In the genomic region with DNA sequence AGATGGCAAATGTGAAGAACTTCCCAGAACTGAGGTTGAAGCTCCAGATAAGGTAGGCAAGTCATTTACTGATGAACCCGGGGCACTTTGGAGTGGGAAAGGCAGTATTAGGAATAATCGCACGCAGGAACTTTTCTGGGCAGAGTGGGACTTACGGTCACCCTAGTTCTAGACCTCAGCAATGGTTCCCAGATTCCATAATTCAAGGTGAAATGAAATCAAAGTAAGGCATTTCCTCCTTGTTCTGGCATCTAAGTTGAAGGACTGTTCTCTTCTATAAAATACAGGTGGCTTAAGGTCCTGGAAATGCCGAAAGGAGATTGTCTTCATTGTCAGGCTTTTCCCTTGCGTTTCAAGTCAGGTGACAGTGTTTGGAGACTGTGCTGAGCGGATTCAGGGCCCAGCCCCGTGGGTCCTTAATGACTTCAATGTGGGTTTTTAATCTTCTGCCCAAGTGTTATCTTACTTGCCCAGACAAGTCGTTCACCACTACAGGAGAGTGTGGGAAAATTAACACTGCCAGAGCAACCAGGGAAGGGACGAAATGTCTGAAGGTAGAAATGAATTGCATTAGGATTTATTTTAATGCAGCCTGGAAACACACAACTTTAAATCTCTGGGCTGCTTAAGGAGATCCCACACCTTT, we compare ENCODE assay signal across 19 cellular contexts. TPM values are rescaled to one million over a fixed set of nuclear protein-coding genes. Genes with fewer than 3 reads are reported as not detected.
"Had no signal": no experiment of that assay in that cellular context is flagged by ENCODE, and none has a peak within 500 bp of the region (broad histone marks: within the 10 kb centered on the region; RNA-seq: fewer than 3 reads in every experiment).

No MANE protein-coding gene starts in this region.

- H3K4me3 ChIP-seq: lung, prostate gland, suprapubic skin, transverse colon had no signal

- H3K36me3 Mint-ChIP-seq: activated CD4-positive, alpha-beta memory T cell treated with anti-CD3 and anti-CD28 coated beads for 36 hours; activated naive CD4-positive, alpha-beta T cell treated with anti-CD3 and anti-CD28 coated beads, Interleukin-2, amount 50 U/mL, for 72 hours had no signal

- H3K4me1 ChIP-seq: prostate gland, transverse colon had no signal

- H3K4me3 Mint-ChIP-seq: activated CD4-positive, alpha-beta memory T cell treated with anti-CD3 and anti-CD28 coated beads for 36 hours; activated T-helper 1 cell treated with anti-CD3 and anti-CD28 coated beads, Interleukin-12 subunit alpha, Interleukin-12 subunit beta, Interleukin-2, Interleukin-4 antibody, amounts not matched to agents 30 ng/mL and 10 ng/mL and 1 ng/mL, durations not matched to agents 14 hours and 24 hours and 36 hours; stimulated activated naive CD8-positive, alpha-beta T cell treated with anti-CD3 and anti-CD28 coated beads, Interleukin-15, Interleukin-2, amounts not matched to agents 100 ng/mL and 50 ng/mL, for 24 hours had no signal

- H3K36me3 ChIP-seq: prostate gland, suprapubic skin, transverse colon had no signal

- H3K27ac ChIP-seq: suprapubic skin, transverse colon had no signal

- H3K27ac Mint-ChIP-seq: activated CD4-positive, alpha-beta memory T cell treated with anti-CD3 and anti-CD28 coated beads for 36 hours; activated naive CD4-positive, alpha-beta T cell treated with anti-CD3 and anti-CD28 coated beads, Interleukin-2, amount 50 U/mL, for 72 hours; activated T-helper 1 cell treated with anti-CD3 and anti-CD28 coated beads, Interleukin-12 subunit alpha, Interleukin-12 subunit beta, Interleukin-2, Interleukin-4 antibody, amounts not matched to agents 30 ng/mL and 10 ng/mL and 1 ng/mL, durations not matched to agents 14 hours and 24 hours and 36 hours; stimulated activated naive CD8-positive, alpha-beta T cell treated with anti-CD3 and anti-CD28 coated beads, Interleukin-15, Interleukin-2, amounts not matched to agents 100 ng/mL and 50 ng/mL, for 24 hours had no signal

- H3K9me3 Mint-ChIP-seq: activated CD4-positive, alpha-beta memory T cell treated with anti-CD3 and anti-CD28 coated beads for 36 hours; activated naive CD4-positive, alpha-beta T cell treated with anti-CD3 and anti-CD28 coated beads, Interleukin-2, amount 50 U/mL, for 72 hours; activated T-helper 1 cell treated with anti-CD3 and anti-CD28 coated beads, Interleukin-12 subunit alpha, Interleukin-12 subunit beta, Interleukin-2, Interleukin-4 antibody, amounts not matched to agents 30 ng/mL and 10 ng/mL and 1 ng/mL, durations not matched to agents 14 hours and 24 hours and 36 hours; stimulated activated naive CD8-positive, alpha-beta T cell treated with anti-CD3 and anti-CD28 coated beads, Interleukin-15, Interleukin-2, amounts not matched to agents 100 ng/mL and 50 ng/mL, for 24 hours had no signal

- H3K9me3 ChIP-seq: prostate gland, suprapubic skin, transverse colon had no signal

- DNase-seq: activated CD4-positive, alpha-beta memory T cell treated with anti-CD3 and anti-CD28 coated beads for 36 hours; activated gamma-delta T cell treated with Interleukin-2 at 50 U/mL for 16 hours; activated T-cell treated with anti-CD3 and anti-CD28 coated beads for 4 hours; effector CD4-positive, alpha-beta T cell; foreskin fibroblast; hippocampal formation; kidney; midbrain; occipital lobe; right cardiac atrium; T1000; transverse colon had no signal

- H3K27me3 ChIP-seq: suprapubic skin, transverse colon had no signal

RNA-seq across cellular contexts. Expression of a gene that starts 52.1 kb away (rescaled TPM):
- total RNA-seq: activated CD4-positive, alpha-beta memory T cell treated with anti-CD3 and anti-CD28 coated beads for 36 hours; activated naive CD4-positive, alpha-beta T cell treated with anti-CD3 and anti-CD28 coated beads, Interleukin-2, amount 50 U/mL, for 72 hours; activated T-helper 1 cell treated with anti-CD3 and anti-CD28 coated beads, Interleukin-12 subunit alpha, Interleukin-12 subunit beta, Interleukin-2, Interleukin-4 antibody, amounts not matched to agents 30 ng/mL and 10 ng/mL and 1 ng/mL, durations not matched to agents 14 hours and 24 hours and 36 hours; T-helper 1 cell treated with Interleukin-12 subunit alpha and Interleukin-12 subunit beta and Interleukin-4 antibody, amounts not matched to agents 30 ng/mL and 1 ng/mL, for 36 hours had no signal
